ENCODE assay signal across 8 cellular contexts in genomic region chr7:139777304-139777890, GRCh38. TPM values are rescaled to one million over a fixed set of nuclear protein-coding genes. Genes with fewer than 3 reads are reported as not detected.
DNase-seq lines count a peak whose midpoint lies in the region; ATAC-seq and TF ChIP-seq lines count a peak whose summit lies in the region.

No MANE protein-coding gene starts in this region.

- peak overlapping the region; percentile 90 for H3K4me3 ChIP-seq in brain microvascular endothelial cell (ENCODE audit: low read depth, low read length)
- peak overlapping the region; percentile 59 for H3K4me3 ChIP-seq in kidney epithelial cell (ENCODE audit: low read depth, low read length)

- POLR2A ChIA-PET in T-cell (lab: Charles Lee): interaction anchor here in 1 of 2 donors (0.6 kb wide), 5 partner anchors 8 to 1147 kb away, joined by 3 to 10 read pairs (median 3); partner anchors contain the start of gene BRAF

- CTCF ChIA-PET in T-cell (lab: Charles Lee): interaction anchor here in 1 of 2 donors (0.6 kb wide), 2 partner anchors 29 to 158 kb away, joined by 3 to 4 read pairs; no protein-coding TSS in a partner anchor

- ATAC-seq in GM18511 (IDR thresholded peaks at IDR 0.05; ENCODE audit: unreplicated experiment) (peak; percentile 19), HG02973 (IDR thresholded peaks at IDR 0.05; ENCODE audit: unreplicated experiment) (peak; percentile 18), T-cell (replicated peaks in 1 of 4) (peak; percentile 44 to 62 (median 52))

- H3K36me3 Mint-ChIP-seq in T-cell: no peaks in the 10 kb centered on the region

- no peak for TF ChIP-seq CTCF in brain microvascular endothelial cell (IDR thresholded peaks at IDR 0.05; ENCODE audit: low read depth, low read length, missing control alignments)
- TF ChIP-seq CTCF in kidney epithelial cell (IDR thresholded peaks at IDR 0.05; ENCODE audit: insufficient read depth, low read length, poor library complexity, severe bottlenecking): no peak

- H3K27ac ChIP-seq in brain microvascular endothelial cell: peak overlapping the region; percentile 97

- H3K27me3 ChIP-seq in brain microvascular endothelial cell (replicated peaks) (no peaks in the 10 kb centered on the region), kidney epithelial cell (ENCODE audit: control insufficient read depth, insufficient read depth, low read length) (no peaks in the 10 kb centered on the region)

- H3K27ac Mint-ChIP-seq in T-cell: peak overlapping the region; percentile 96 to 99

- H3K4me3 Mint-ChIP-seq in T-cell: peak overlapping the region; percentile 90 to 100 (median 99)

- in situ Hi-C loops in brain microvascular endothelial cell (cut with HindIII; ENCODE audit: low pct_ligation_motif_present, low sequenced_read_pairs): no loop called here

- DNase-seq in T-cell: peak in 31 of 34 experiments; percentile 9 to 59 (median 39)
- DNase-seq in brain microvascular endothelial cell: no peak
- no peak for DNase-seq in kidney epithelial cell (ENCODE audit: low read depth)
- peak; percentile 58 for DNase-seq in stimulated activated CD4-positive, alpha-beta T cell treated with anti-CD3 and anti-CD28 coated beads, Interleukin-4, amount 100 ng/mL, for 1 hour
- no peak for DNase-seq in NCI-H128 (lab: John Stamatoyannopoulos, UW; ENCODE audit: unreplicated experiment)
- DNase-seq in NOMO-1 (lab: John Stamatoyannopoulos, UW; ENCODE audit: unreplicated experiment in 2 of 2): no peak

- peaks cover 47 to 54% (median 51%) of the 10 kb centered on the region in 3 donors for H3K4me1 Mint-ChIP-seq in T-cell

- H3K9me3 Mint-ChIP-seq in T-cell: no peaks in the 10 kb centered on the region

- peaks cover 5 to 10% of the 10 kb centered on the region in 2 donors for H3K27me3 Mint-ChIP-seq in T-cell

- H3K36me3 ChIP-seq in brain microvascular endothelial cell (replicated peaks): no peaks in the 10 kb centered on the region
- no peaks in the 10 kb centered on the region for H3K36me3 ChIP-seq in kidney epithelial cell (ENCODE audit: control insufficient read depth, insufficient read depth, low read length)

RNA-seq across cellular contexts. Expression of gene HIPK2, which starts 0.4 kb away (rescaled TPM):
- total RNA-seq in T-cell: 10 to 100 TPM; 32.7 to 34.5 (median 33.5) TPM
- total RNA-seq in kidney epithelial cell: 44.0 and 50.5 TPM in 2 replicates

RNA-seq across cellular contexts. Expression of gene TBXAS1, which starts 51.7 kb away (rescaled TPM):
- 10 to 100 TPM in 2 of 5 donors, 1 to 10 TPM in 3; 5.2 to 14.2 (median 7.3) TPM for total RNA-seq in T-cell
- total RNA-seq in kidney epithelial cell: 7.1 and 7.8 TPM in 2 replicates

Comparison
In these comparisons a context has a peak if more than half of its experiments do, and no peak if none do; other contexts are left out.
1. DNase-seq: peak in T-cell (31 of 34) and stimulated activated CD4-positive, alpha-beta T cell treated with anti-CD3 and anti-CD28 coated beads, Interleukin-4, amount 100 ng/mL, for 1 hour (single experiment); none in brain microvascular endothelial cell (single experiment), kidney epithelial cell (single experiment), NCI-H128 (single experiment) and NOMO-1 (0 of 2).
2. Peak in every context shown above with its lines, with median percentiles within 50 percentile points of each other: ATAC-seq.